21 cellular contexts compared by ENCODE assay signal in genomic region chr21:37383066-37383465, GRCh38. TPM values are rescaled to one million over a fixed set of nuclear protein-coding genes. Genes with fewer than 3 reads are reported as not detected.
DNase-seq lines count a peak whose midpoint lies in the region; ATAC-seq lines count a peak whose summit lies in the region.
"Had no signal": no experiment of that assay in that cellular context is flagged by ENCODE, and none has a peak within 500 bp of the region (broad histone marks: within the 10 kb centered on the region; RNA-seq: fewer than 3 reads in every experiment).

No MANE protein-coding gene starts in this region.

- peak overlapping the region in 1 of 2 donors; percentile 43 for H3K4me3 Mint-ChIP-seq in effector memory CD8-positive, alpha-beta T cell
- H3K4me3 Mint-ChIP-seq in natural killer cell treated with Interleukin-12 subunit alpha and Interleukin-12 subunit beta and Interleukin-15 and Interleukin-18, amount 100 ng/mL, for 72 hours, result peak overlapping the region; percentile 4
- no peak overlapping the region for H3K4me3 Mint-ChIP-seq in activated CD4-positive, alpha-beta memory T cell treated with anti-CD3 and anti-CD28 coated beads for 36 hours
- H3K4me3 Mint-ChIP-seq: activated naive CD8-positive, alpha-beta T cell treated with anti-CD3 and anti-CD28 coated beads for 36 hours; mesothelial cell of epicardium had no signal

- H3K9ac ChIP-seq in HUES48 (ENCODE audit: low read depth, low read length), result no peak overlapping the region

- H3K27me3 Mint-ChIP-seq in effector memory CD8-positive, alpha-beta T cell, result no peaks in the 10 kb centered on the region
- H3K27me3 Mint-ChIP-seq in natural killer cell treated with Interleukin-12 subunit alpha and Interleukin-12 subunit beta and Interleukin-15 and Interleukin-18, amount 100 ng/mL, for 72 hours, result no peaks in the 10 kb centered on the region
- H3K27me3 Mint-ChIP-seq in activated CD4-positive, alpha-beta memory T cell treated with anti-CD3 and anti-CD28 coated beads for 36 hours, result no peaks in the 10 kb centered on the region
- H3K27me3 Mint-ChIP-seq: activated naive CD8-positive, alpha-beta T cell treated with anti-CD3 and anti-CD28 coated beads for 36 hours; stimulated activated naive CD8-positive, alpha-beta T cell treated with anti-CD3 and anti-CD28 coated beads, Interleukin-15, amount 100 ng/mL, for 72 hours had no signal

- no peak overlapping the region for H3K27ac ChIP-seq in HUES48 (ENCODE audit: low read depth, low read length)
- H3K27ac ChIP-seq: brain microvascular endothelial cell, right lobe of liver had no signal

- ATAC-seq in effector memory CD8-positive, alpha-beta T cell (replicated peaks), result no peak
- no peak for ATAC-seq in natural killer cell treated with Interleukin-12 subunit alpha and Interleukin-12 subunit beta and Interleukin-15 and Interleukin-18, amount 100 ng/mL, for 72 hours
- ATAC-seq: right lobe of liver; stimulated activated naive CD8-positive, alpha-beta T cell treated with anti-CD3 and anti-CD28 coated beads, Interleukin-15, amount 100 ng/mL, for 72 hours had no signal

- no peaks in the 10 kb centered on the region for H3K9me3 ChIP-seq in HUES48 (ENCODE audit: control insufficient read depth, insufficient read depth, low read length)
- H3K9me3 ChIP-seq: right lobe of liver had no signal

- intact Hi-C loops in activated CD4-positive, alpha-beta memory T cell treated with anti-CD3 and anti-CD28 coated beads for 36 hours (cut with micrococcal nuclease), result no loop called here
- intact Hi-C loops in head of caudate nucleus (cut with DNase I), result no loop called here

- peaks cover 10% of the 10 kb centered on the region for H3K36me3 Mint-ChIP-seq in effector memory CD8-positive, alpha-beta T cell (ENCODE audit: insufficient read depth)
- H3K36me3 Mint-ChIP-seq in natural killer cell treated with Interleukin-12 subunit alpha and Interleukin-12 subunit beta and Interleukin-15 and Interleukin-18, amount 100 ng/mL, for 72 hours, result no peaks in the 10 kb centered on the region
- peaks cover 8% of the 10 kb centered on the region for H3K36me3 Mint-ChIP-seq in activated CD4-positive, alpha-beta memory T cell treated with anti-CD3 and anti-CD28 coated beads for 36 hours

- H3K27ac Mint-ChIP-seq in effector memory CD8-positive, alpha-beta T cell, result peak overlapping the region; percentile 7 to 36
- H3K27ac Mint-ChIP-seq in natural killer cell treated with Interleukin-12 subunit alpha and Interleukin-12 subunit beta and Interleukin-15 and Interleukin-18, amount 100 ng/mL, for 72 hours, result peak overlapping the region; percentile 17 to 24
- H3K27ac Mint-ChIP-seq in activated CD4-positive, alpha-beta memory T cell treated with anti-CD3 and anti-CD28 coated beads for 36 hours, result no peak overlapping the region
- H3K27ac Mint-ChIP-seq: mesothelial cell of epicardium; stimulated activated naive CD8-positive, alpha-beta T cell treated with anti-CD3 and anti-CD28 coated beads, Interleukin-15, amount 100 ng/mL, for 72 hours had no signal

- CTCF ChIA-PET in activated CD4-positive, alpha-beta memory T cell treated with anti-CD3 and anti-CD28 coated beads for 36 hours (lab: Charles Lee), result interaction anchor here (1.3 to 3.3 kb wide), 2 partner anchors 12 to 26 kb away, joined by 4 to 9 read pairs; no protein-coding TSS in a partner anchor

- H3K4me1 Mint-ChIP-seq in effector memory CD8-positive, alpha-beta T cell (ENCODE audit: low read depth in 2 of 2), result peaks cover 72 to 82% of the 10 kb centered on the region in 2 donors
- peaks cover 69 to 81% of the 10 kb centered on the region in 2 donors for H3K4me1 Mint-ChIP-seq in natural killer cell treated with Interleukin-12 subunit alpha and Interleukin-12 subunit beta and Interleukin-15 and Interleukin-18, amount 100 ng/mL, for 72 hours (ENCODE audit: low read depth in 2 of 2)
- peaks cover 83% of the 10 kb centered on the region for H3K4me1 Mint-ChIP-seq in activated CD4-positive, alpha-beta memory T cell treated with anti-CD3 and anti-CD28 coated beads for 36 hours (ENCODE audit: low read depth)

- peak overlapping the region; percentile 7; the same call in 1 of the 2 replicates for H3K4me3 ChIP-seq in HUES48 (ENCODE audit: low read depth, low read length)
- H3K4me3 ChIP-seq: right lobe of liver had no signal

- no peaks in the 10 kb centered on the region for H3K9me3 Mint-ChIP-seq in effector memory CD8-positive, alpha-beta T cell
- H3K9me3 Mint-ChIP-seq in natural killer cell treated with Interleukin-12 subunit alpha and Interleukin-12 subunit beta and Interleukin-15 and Interleukin-18, amount 100 ng/mL, for 72 hours, result peaks cover 2% of the 10 kb centered on the region
- peaks cover 8% of the 10 kb centered on the region for H3K9me3 Mint-ChIP-seq in activated CD4-positive, alpha-beta memory T cell treated with anti-CD3 and anti-CD28 coated beads for 36 hours

- DNase-seq in NCI-H82 (lab: John Stamatoyannopoulos, UW) (peak; percentile 24), NCI-H82 treated with DMSO at 0.1 percent for 48 hours (lab: John Stamatoyannopoulos, UW; ENCODE audit: unreplicated experiment) (no peak), medulla oblongata (ENCODE audit: extremely low spot score) (no peak), head of caudate nucleus (no peak)
- DNase-seq in effector memory CD8-positive, alpha-beta T cell, result no peak
- DNase-seq in natural killer cell treated with Interleukin-12 subunit alpha and Interleukin-12 subunit beta and Interleukin-15 and Interleukin-18, amount 100 ng/mL, for 72 hours (ENCODE audit: low spot score), result no peak
- no peak for DNase-seq in activated CD4-positive, alpha-beta memory T cell treated with anti-CD3 and anti-CD28 coated beads for 36 hours
- DNase-seq: activated CD4-positive, alpha-beta T cell treated with anti-CD3 and anti-CD28 coated beads for 48 hours; activated naive CD8-positive, alpha-beta T cell treated with anti-CD3 and anti-CD28 coated beads for 36 hours; brain microvascular endothelial cell; dermis blood vessel endothelial cell; kidney; NCI-H1092 treated with DMSO at 0.1 percent for 48 hours; NCI-H2171; NCI-H69; occipital lobe; right lobe of liver; stimulated activated naive CD8-positive, alpha-beta T cell treated with anti-CD3 and anti-CD28 coated beads, Interleukin-15, amount 100 ng/mL, for 72 hours; T1000 had no signal

- peaks cover 65% of the 10 kb centered on the region for H3K4me1 ChIP-seq in HUES48 (ENCODE audit: control insufficient read depth, insufficient read depth, low read length)

- POLR2A ChIA-PET in activated CD4-positive, alpha-beta memory T cell treated with anti-CD3 and anti-CD28 coated beads for 36 hours (lab: Charles Lee), result no interaction called here

- H3K27me3 ChIP-seq in HUES48 (ENCODE audit: control insufficient read depth, insufficient read depth, low read length), result no peaks in the 10 kb centered on the region
- H3K27me3 ChIP-seq: brain microvascular endothelial cell, right lobe of liver had no signal

- no peaks in the 10 kb centered on the region for H3K36me3 ChIP-seq in HUES48 (ENCODE audit: control insufficient read depth, insufficient read depth, low read length)
- H3K36me3 ChIP-seq: brain microvascular endothelial cell, right lobe of liver had no signal

RNA-seq across cellular contexts. Expression of gene DYRK1A, which starts 16.5 kb away (rescaled TPM):
- 10 to 100 TPM; 83.5 to 90.1 TPM for total RNA-seq in natural killer cell treated with Interleukin-12 subunit alpha and Interleukin-12 subunit beta and Interleukin-15 and Interleukin-18, amount 100 ng/mL, for 72 hours
- 10 to 100 TPM; 47.6 to 51.1 TPM for total RNA-seq in activated CD4-positive, alpha-beta memory T cell treated with anti-CD3 and anti-CD28 coated beads for 36 hours
